In the genomic region with DNA sequence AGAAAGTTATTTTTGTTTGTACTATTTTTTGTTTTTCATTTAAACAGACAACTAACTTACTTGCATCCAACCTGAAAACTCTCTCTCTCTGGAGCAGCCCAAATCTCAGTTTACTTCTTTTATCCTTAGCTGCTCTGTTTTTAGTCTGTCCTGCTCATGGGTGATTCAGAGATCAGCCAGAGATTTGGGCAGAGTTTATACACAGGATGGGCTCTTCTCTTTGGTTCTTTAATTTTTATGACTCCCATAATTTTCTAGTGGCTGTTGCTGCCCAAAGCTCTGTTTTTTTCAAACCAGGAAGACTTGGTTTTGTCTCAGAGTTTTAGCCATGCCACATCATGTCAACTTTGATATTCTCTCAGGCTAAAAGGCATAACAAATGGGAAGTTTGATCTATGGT, we compare ENCODE assay signal across 31 cellular contexts.
"Had no signal": no experiment of that assay in that cellular context is flagged by ENCODE, and none has a peak within 500 bp of the region (broad histone marks: within the 10 kb centered on the region; RNA-seq: fewer than 3 reads in every experiment).

No MANE protein-coding gene starts in this region.

- H3K4me1 Mint-ChIP-seq: activated B cell treated with CpG ODN at 0.5 μM for 24 hours; activated naive CD8-positive, alpha-beta T cell treated with anti-CD3 and anti-CD28 coated beads, Interleukin-2, amount 10 ng/mL, durations not matched to agents 7 days and 5 days; activated T-helper 17 cell treated with anti-CD3 and anti-CD28 coated beads, Interleukin-2, amount 50 U/mL, for 72 hours; brain; central memory CD8-positive, alpha-beta T cell; endodermal cell; T-helper 17 cell had no signal

- H3K36me3 Mint-ChIP-seq: activated naive CD4-positive, alpha-beta T cell treated with anti-CD3 and anti-CD28 coated beads, Interleukin-2, amount 50 U/mL, for 72 hours; activated naive CD8-positive, alpha-beta T cell treated with anti-CD3 and anti-CD28 coated beads, Interleukin-2, amount 10 ng/mL, durations not matched to agents 7 days and 5 days; brain had no signal

- H3K36me3 ChIP-seq: ascending aorta, gastrocnemius medialis, heart left ventricle, WERI-Rb-1 had no signal

- H3K27me3 Mint-ChIP-seq: brain had no signal

- H3K27ac Mint-ChIP-seq: activated B cell treated with CpG ODN at 0.5 μM for 24 hours; activated CD8-positive, alpha-beta T cell treated with anti-CD3 and anti-CD28 coated beads for 36 hours; activated naive CD4-positive, alpha-beta T cell treated with anti-CD3 and anti-CD28 coated beads for 36 hours; activated naive CD4-positive, alpha-beta T cell treated with anti-CD3 and anti-CD28 coated beads, Interleukin-2, amount 50 U/mL, for 72 hours; activated naive CD8-positive, alpha-beta T cell treated with anti-CD3 and anti-CD28 coated beads, Interleukin-2, amount 10 ng/mL, durations not matched to agents 7 days and 5 days; activated T-helper 17 cell treated with anti-CD3 and anti-CD28 coated beads, Interleukin-2, amount 50 U/mL, for 72 hours; brain; dendritic cell treated with granulocyte-macrophage colony-stimulating factor and Interleukin-4, amounts not matched to agents 40 ng/mL and 50 ng/mL, for 4 days; endodermal cell; T-helper 17 cell; T-helper 2 cell treated with Interferon-gamma antibody and Interleukin-4, amounts not matched to agents 5 μg/mL and 100 μg/mL, for 36 hours had no signal

- H3K4me1 ChIP-seq: ascending aorta, gastrocnemius medialis, heart left ventricle had no signal

- H3K27ac ChIP-seq: ascending aorta, coronary artery, dorsolateral prefrontal cortex, foreskin keratinocyte, gastrocnemius medialis, heart left ventricle, WERI-Rb-1 had no signal

- DNase-seq: activated B cell treated with CpG ODN at 0.5 μM for 24 hours; activated CD4-positive, alpha-beta T cell treated with anti-CD3 and anti-CD28 coated beads for 48 hours; activated CD4-positive, alpha-beta T cell treated with anti-CD3 and anti-CD28 coated beads, Interleukin-2, amount 50 U/mL, for 1 hour; activated CD4-positive, alpha-beta T cell treated with anti-CD3 and anti-CD28 coated beads, Interleukin-2, amount 50 U/mL, for 48 hours; activated CD8-positive, alpha-beta memory T cell treated with anti-CD3 and anti-CD28 coated beads for 24 hours; activated CD8-positive, alpha-beta T cell treated with anti-CD3 and anti-CD28 coated beads for 36 hours; activated effector memory CD4-positive, alpha-beta T cell treated with anti-CD3 and anti-CD28 coated beads, Interleukin-2, amount 50 U/mL, for 16 hours; activated naive CD4-positive, alpha-beta T cell treated with anti-CD3 and anti-CD28 coated beads for 36 hours; activated naive CD8-positive, alpha-beta T cell treated with anti-CD3 and anti-CD28 coated beads, Interleukin-2, amount 10 ng/mL, durations not matched to agents 7 days and 5 days; activated T-cell treated with anti-CD3 and anti-CD28 coated beads, Interleukin-2, amount 50 U/mL, for 4 hours; dorsolateral prefrontal cortex; effector memory CD4-positive, alpha-beta T cell; endodermal cell; foreskin keratinocyte; gastrocnemius medialis; glutamatergic neuron; heart left ventricle; T-helper 1 cell; T-helper 17 cell; T1000; WERI-Rb-1 had no signal

- H3K9me3 ChIP-seq: ascending aorta, gastrocnemius medialis had no signal

- H3K4me3 ChIP-seq: ascending aorta, coronary artery, dorsolateral prefrontal cortex, gastrocnemius medialis, heart left ventricle had no signal

- H3K4me3 Mint-ChIP-seq: activated B cell treated with CpG ODN at 0.5 μM for 24 hours; activated CD8-positive, alpha-beta T cell treated with anti-CD3 and anti-CD28 coated beads for 36 hours; activated naive CD4-positive, alpha-beta T cell treated with anti-CD3 and anti-CD28 coated beads for 36 hours; activated naive CD8-positive, alpha-beta T cell treated with anti-CD3 and anti-CD28 coated beads, Interleukin-2, amount 10 ng/mL, durations not matched to agents 7 days and 5 days; activated T-cell treated with anti-CD3 and anti-CD28 coated beads, Interleukin-2, amount 50 U/mL, for 4 hours; activated T-helper 17 cell treated with anti-CD3 and anti-CD28 coated beads, Interleukin-2, amount 50 U/mL, for 72 hours; brain; central memory CD8-positive, alpha-beta T cell; dendritic cell treated with granulocyte-macrophage colony-stimulating factor and Interleukin-4, amounts not matched to agents 40 ng/mL and 50 ng/mL, for 4 days; endodermal cell; T-helper 17 cell; T-helper 2 cell treated with Interferon-gamma antibody and Interleukin-4, amounts not matched to agents 5 μg/mL and 100 μg/mL, for 36 hours had no signal

- H3K27me3 ChIP-seq: ascending aorta, dorsolateral prefrontal cortex, foreskin keratinocyte, gastrocnemius medialis, heart left ventricle had no signal

- ATAC-seq: activated CD4-positive, CD25-positive, alpha-beta regulatory T cell treated with anti-CD3 and anti-CD28 coated beads, Interleukin-2, amount 50 U/mL, for 24 hours; activated CD8-positive, alpha-beta T cell treated with anti-CD3 and anti-CD28 coated beads for 36 hours; activated naive CD4-positive, alpha-beta T cell treated with anti-CD3 and anti-CD28 coated beads, Interleukin-2, amount 50 U/mL, for 72 hours; activated T-cell treated with anti-CD3 and anti-CD28 coated beads, Interleukin-2, amount 50 U/mL, for 4 hours; activated T-helper 17 cell treated with anti-CD3 and anti-CD28 coated beads, Interleukin-2, amount 50 U/mL, for 72 hours; esophagus mucosa; foreskin keratinocyte; gastrocnemius medialis; heart left ventricle; T-helper 17 cell had no signal

- H3K9me3 Mint-ChIP-seq: activated B cell treated with CpG ODN at 0.5 μM for 24 hours; activated CD8-positive, alpha-beta T cell treated with anti-CD3 and anti-CD28 coated beads for 36 hours; activated naive CD4-positive, alpha-beta T cell treated with anti-CD3 and anti-CD28 coated beads for 36 hours; activated naive CD4-positive, alpha-beta T cell treated with anti-CD3 and anti-CD28 coated beads, Interleukin-2, amount 50 U/mL, for 72 hours; activated T-cell treated with anti-CD3 and anti-CD28 coated beads, Interleukin-2, amount 50 U/mL, for 4 hours; activated T-helper 17 cell treated with anti-CD3 and anti-CD28 coated beads, Interleukin-2, amount 50 U/mL, for 72 hours; central memory CD8-positive, alpha-beta T cell; dendritic cell treated with granulocyte-macrophage colony-stimulating factor and Interleukin-4, amounts not matched to agents 40 ng/mL and 50 ng/mL, for 4 days; endodermal cell; T-helper 2 cell treated with Interferon-gamma antibody and Interleukin-4, amounts not matched to agents 5 μg/mL and 100 μg/mL, for 36 hours had no signal
